ENCODE assay signal across 28 cellular contexts in genomic region chr16:68689921-68690320, GRCh38. TPM values are rescaled to one million over a fixed set of nuclear protein-coding genes. Genes with fewer than 3 reads are reported as not detected.
"Had no signal": no experiment of that assay in that cellular context is flagged by ENCODE, and none has a peak within 500 bp of the region (broad histone marks: within the 10 kb centered on the region; RNA-seq: fewer than 3 reads in every experiment).

No MANE protein-coding gene starts in this region.

- H3K4me3 ChIP-seq: heart left ventricle, left lung, lower lobe of right lung, thoracic aorta had no signal

- H3K4me1 Mint-ChIP-seq: natural killer cell; stimulated activated effector memory CD8-positive, alpha-beta T cell treated with anti-CD3 and anti-CD28 coated beads, Interleukin-12 subunit alpha, Interleukin-12 subunit beta, amount 100 ng/mL, for 72 hours had no signal

- DNase-seq: activated CD4-positive, alpha-beta T cell treated with anti-CD3 and anti-CD28 coated beads for 1 hour; activated CD4-positive, alpha-beta T cell treated with anti-CD3 and anti-CD28 coated beads, Interleukin-2, amount 50 U/mL, for 1 hour; activated CD8-positive, alpha-beta T cell treated with anti-CD3 and anti-CD28 coated beads for 36 hours; activated T-cell treated with anti-CD3 and anti-CD28 coated beads, Interleukin-2, amount 50 U/mL, for 48 hours; aorta; brain microvascular endothelial cell; caudate nucleus; heart left ventricle; hypothalamus; kidney glomerular epithelial cell; left lung; lower lobe of right lung; mesenchymal stem cell; natural killer cell; right cardiac atrium; stimulated activated CD4-positive, alpha-beta T cell treated with anti-CD3 and anti-CD28 coated beads, Interleukin-4, amount 100 ng/mL, for 24 hours; trophoblast cell had no signal

- H3K27me3 Mint-ChIP-seq: activated CD8-positive, alpha-beta T cell treated with anti-CD3 and anti-CD28 coated beads for 36 hours; activated naive CD8-positive, alpha-beta T cell; stimulated activated naive CD8-positive, alpha-beta T cell treated with anti-CD3 and anti-CD28 coated beads, Interleukin-15, Interleukin-2, amounts not matched to agents 100 ng/mL and 50 ng/mL, for 24 hours had no signal

- ATAC-seq: activated CD8-positive, alpha-beta T cell treated with anti-CD3 and anti-CD28 coated beads for 36 hours; heart left ventricle; left lung; lower lobe of right lung; natural killer cell; right cardiac atrium; stimulated activated effector memory CD8-positive, alpha-beta T cell treated with anti-CD3 and anti-CD28 coated beads, Interleukin-12 subunit alpha, Interleukin-12 subunit beta, amount 100 ng/mL, for 72 hours had no signal

- H3K27ac ChIP-seq: brain microvascular endothelial cell, heart left ventricle, left lung, lower lobe of right lung, thoracic aorta, VCaP had no signal

- H3K9me3 ChIP-seq: heart left ventricle, left lung, lower lobe of right lung, thoracic aorta had no signal

- H3K36me3 Mint-ChIP-seq: activated naive CD8-positive, alpha-beta T cell; natural killer cell; stimulated activated effector memory CD8-positive, alpha-beta T cell treated with anti-CD3 and anti-CD28 coated beads, Interleukin-12 subunit alpha, Interleukin-12 subunit beta, amount 100 ng/mL, for 72 hours had no signal

- H3K36me3 ChIP-seq: brain microvascular endothelial cell, heart left ventricle, left lung, lower lobe of right lung, thoracic aorta had no signal

- H3K9me3 Mint-ChIP-seq: activated CD8-positive, alpha-beta T cell treated with anti-CD3 and anti-CD28 coated beads for 36 hours; activated T-helper 2 cell treated with anti-CD3 and anti-CD28 coated beads, Interferon-gamma antibody, Interleukin-2, Interleukin-4, amounts not matched to agents 10 μg/mL and 5 μg/mL and 100 μg/mL, durations not matched to agents 14 hours and 24 hours and 36 hours; natural killer cell; stimulated activated effector memory CD8-positive, alpha-beta T cell treated with anti-CD3 and anti-CD28 coated beads, Interleukin-12 subunit alpha, Interleukin-12 subunit beta, amount 100 ng/mL, for 72 hours; stimulated activated naive CD8-positive, alpha-beta T cell treated with anti-CD3 and anti-CD28 coated beads, Interleukin-15, Interleukin-2, amounts not matched to agents 100 ng/mL and 50 ng/mL, for 24 hours had no signal

- H3K27ac Mint-ChIP-seq: activated CD8-positive, alpha-beta T cell treated with anti-CD3 and anti-CD28 coated beads for 36 hours; activated naive CD8-positive, alpha-beta T cell; activated T-helper 2 cell treated with anti-CD3 and anti-CD28 coated beads, Interferon-gamma antibody, Interleukin-2, Interleukin-4, amounts not matched to agents 10 μg/mL and 5 μg/mL and 100 μg/mL, durations not matched to agents 14 hours and 24 hours and 36 hours; natural killer cell; stimulated activated effector memory CD8-positive, alpha-beta T cell treated with anti-CD3 and anti-CD28 coated beads, Interleukin-12 subunit alpha, Interleukin-12 subunit beta, amount 100 ng/mL, for 72 hours; stimulated activated naive CD8-positive, alpha-beta T cell treated with anti-CD3 and anti-CD28 coated beads, Interleukin-15, Interleukin-2, amounts not matched to agents 100 ng/mL and 50 ng/mL, for 24 hours had no signal

- H3K4me1 ChIP-seq: heart left ventricle, left lung, lower lobe of right lung had no signal

- H3K27me3 ChIP-seq: brain microvascular endothelial cell, heart left ventricle, left lung had no signal

- FAIRE-seq: endothelial cell of umbilical vein, TTC549, urothelium cell line had no signal

- H3K4me3 Mint-ChIP-seq: activated CD8-positive, alpha-beta T cell treated with anti-CD3 and anti-CD28 coated beads for 36 hours; activated naive CD8-positive, alpha-beta T cell; natural killer cell; stimulated activated effector memory CD8-positive, alpha-beta T cell treated with anti-CD3 and anti-CD28 coated beads, Interleukin-12 subunit alpha, Interleukin-12 subunit beta, amount 100 ng/mL, for 72 hours; stimulated activated naive CD8-positive, alpha-beta T cell treated with anti-CD3 and anti-CD28 coated beads, Interleukin-15, Interleukin-2, amounts not matched to agents 100 ng/mL and 50 ng/mL, for 24 hours had no signal

RNA-seq across cellular contexts. Expression of gene CDH3, which starts 44.8 kb away (rescaled TPM):
- total RNA-seq: endothelial cell of umbilical vein, fibroblast of lung, skeletal muscle tissue, thoracic aorta had no signal

RNA-seq across cellular contexts. Expression of gene CDH1, which starts 47.2 kb away (rescaled TPM):
- total RNA-seq: fibroblast of lung, right cardiac atrium had no signal
